In genomic region chr10:100286051-100287033, GRCh38 we compare ENCODE assay signal across 1 cellular context.
TF ChIP-seq lines count a peak whose summit lies in the region.

Gene BLOC1S2 (minus strand): TSS chr10:100286680. CDS start chr10:100286659, 21 bp downstream.

TF ChIP-seq in HEK293, 187 proteins besides CTCF, POLR2A, EP300 and RAD21 (continued from another document and continues in another):
- TF ChIP-seq ZNF514 (tag by site-specific recombination; IDR thresholded peaks at IDR 0.05) (no peak), ZNF747 (tag by site-specific recombination; IDR thresholded peaks at IDR 0.05) (no peak), WT1 (tag by site-specific recombination; IDR thresholded peaks at IDR 0.05) (peak; percentile 44), ZNF398 (tag by site-specific recombination; IDR thresholded peaks at IDR 0.05) (peak; percentile 77), ZNF768 (tag by site-specific recombination; IDR thresholded peaks at IDR 0.05) (no peak; the same call in 1 of the 2 replicates), ZNF624 (tag by site-specific recombination; IDR thresholded peaks at IDR 0.05) (peak; percentile 85; the same call in 1 of the 2 replicates), ZSCAN23 (tag by site-specific recombination; IDR thresholded peaks at IDR 0.05) (0 out of 2 replicates have a peak, but pooled peaks have one; percentile 47), ZNF792 (tag by site-specific recombination; IDR thresholded peaks at IDR 0.05) (peak; percentile 63; the same call in 1 of the 2 replicates), ZNF785 (tag by site-specific recombination; IDR thresholded peaks at IDR 0.05) (no peak), MYNN (tag by site-specific recombination; IDR thresholded peaks at IDR 0.05; ENCODE audit: borderline replicate concordance) (peak; percentile 64; the same call in 1 of the 2 replicates), ZSCAN5A (tag by site-specific recombination; IDR thresholded peaks at IDR 0.05) (0 out of 2 replicates have a peak, but pooled peaks have one; percentile 68), ZNF221 (tag by site-specific recombination; IDR thresholded peaks at IDR 0.05; ENCODE audit: borderline replicate concordance) (no peak), SP3 (tag by site-specific recombination; IDR thresholded peaks at IDR 0.05) (peak; percentile 95), ZNF580 (tag by site-specific recombination; IDR thresholded peaks at IDR 0.05) (peak; percentile 83; the same call in 1 of the 2 replicates), SP7 (tag by site-specific recombination; IDR thresholded peaks at IDR 0.05) (peak; percentile 95), GLI2 (tag by site-specific recombination; IDR thresholded peaks at IDR 0.05; ENCODE audit: borderline replicate concordance, low read depth) (no peak), GLIS1 (tag by site-specific recombination; IDR thresholded peaks at IDR 0.05) (peak; percentile 62), ZFP3 (tag by site-specific recombination; IDR thresholded peaks at IDR 0.05; ENCODE audit: low read depth) (no peak), ZFP37 (tag by site-specific recombination; IDR thresholded peaks at IDR 0.05) (peak; percentile 97), ZNF133 (tag by site-specific recombination; IDR thresholded peaks at IDR 0.05) (no peak), ZNF76 (tag by site-specific recombination; IDR thresholded peaks at IDR 0.05; ENCODE audit: borderline replicate concordance, low read depth) (peak; percentile 86), ZBTB48 (tag by site-specific recombination; IDR thresholded peaks at IDR 0.05) (peak; percentile 91), ZNF10 (tag by site-specific recombination; IDR thresholded peaks at IDR 0.05) (no peak; the same call in 1 of the 2 replicates), ZNF610 (tag by site-specific recombination; IDR thresholded peaks at IDR 0.05; ENCODE audit: borderline replicate concordance) (peak; percentile 70; the same call in 1 of the 2 replicates), ZNF660 (tag by site-specific recombination; IDR thresholded peaks at IDR 0.05) (peak; percentile 66; the same call in 1 of the 2 replicates), ZNF777 (tag by site-specific recombination; IDR thresholded peaks at IDR 0.05; ENCODE audit: borderline replicate concordance) (peak; percentile 81; the same call in 1 of the 2 replicates), ZBTB20 (tag by site-specific recombination; IDR thresholded peaks at IDR 0.05) (peak; percentile 97), HOXC10 (CRISPR knock-in tag; IDR thresholded peaks at IDR 0.05) (no peak), EGR2 (tag by site-specific recombination; IDR thresholded peaks at IDR 0.05; ENCODE audit: low read depth) (peak; percentile 96), ZBTB7A (tag by site-specific recombination; IDR thresholded peaks at IDR 0.05; ENCODE audit: low read depth) (peak; percentile 93), TCF7L2 (IDR thresholded peaks at IDR 0.05; ENCODE audit: borderline replicate concordance, low read depth, low read length) (no peak), ZBTB17 (tag by site-specific recombination; IDR thresholded peaks at IDR 0.05) (peak; percentile 93), KLF17 (tag by site-specific recombination; IDR thresholded peaks at IDR 0.05) (peak; percentile 90)
- TF ChIP-seq, protein P1, sequence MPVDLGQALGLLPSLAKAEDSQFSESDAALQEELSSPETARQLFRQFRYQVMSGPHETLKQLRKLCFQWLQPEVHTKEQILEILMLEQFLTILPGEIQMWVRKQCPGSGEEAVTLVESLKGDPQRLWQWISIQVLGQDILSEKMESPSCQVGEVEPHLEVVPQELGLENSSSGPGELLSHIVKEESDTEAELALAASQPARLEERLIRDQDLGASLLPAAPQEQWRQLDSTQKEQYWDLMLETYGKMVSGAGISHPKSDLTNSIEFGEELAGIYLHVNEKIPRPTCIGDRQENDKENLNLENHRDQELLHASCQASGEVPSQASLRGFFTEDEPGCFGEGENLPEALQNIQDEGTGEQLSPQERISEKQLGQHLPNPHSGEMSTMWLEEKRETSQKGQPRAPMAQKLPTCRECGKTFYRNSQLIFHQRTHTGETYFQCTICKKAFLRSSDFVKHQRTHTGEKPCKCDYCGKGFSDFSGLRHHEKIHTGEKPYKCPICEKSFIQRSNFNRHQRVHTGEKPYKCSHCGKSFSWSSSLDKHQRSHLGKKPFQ (tag by site-specific recombination; IDR thresholded peaks at IDR 0.05), result 0 out of 2 replicates have a peak, but pooled peaks have one; percentile 35
- TF ChIP-seq, protein P2, sequence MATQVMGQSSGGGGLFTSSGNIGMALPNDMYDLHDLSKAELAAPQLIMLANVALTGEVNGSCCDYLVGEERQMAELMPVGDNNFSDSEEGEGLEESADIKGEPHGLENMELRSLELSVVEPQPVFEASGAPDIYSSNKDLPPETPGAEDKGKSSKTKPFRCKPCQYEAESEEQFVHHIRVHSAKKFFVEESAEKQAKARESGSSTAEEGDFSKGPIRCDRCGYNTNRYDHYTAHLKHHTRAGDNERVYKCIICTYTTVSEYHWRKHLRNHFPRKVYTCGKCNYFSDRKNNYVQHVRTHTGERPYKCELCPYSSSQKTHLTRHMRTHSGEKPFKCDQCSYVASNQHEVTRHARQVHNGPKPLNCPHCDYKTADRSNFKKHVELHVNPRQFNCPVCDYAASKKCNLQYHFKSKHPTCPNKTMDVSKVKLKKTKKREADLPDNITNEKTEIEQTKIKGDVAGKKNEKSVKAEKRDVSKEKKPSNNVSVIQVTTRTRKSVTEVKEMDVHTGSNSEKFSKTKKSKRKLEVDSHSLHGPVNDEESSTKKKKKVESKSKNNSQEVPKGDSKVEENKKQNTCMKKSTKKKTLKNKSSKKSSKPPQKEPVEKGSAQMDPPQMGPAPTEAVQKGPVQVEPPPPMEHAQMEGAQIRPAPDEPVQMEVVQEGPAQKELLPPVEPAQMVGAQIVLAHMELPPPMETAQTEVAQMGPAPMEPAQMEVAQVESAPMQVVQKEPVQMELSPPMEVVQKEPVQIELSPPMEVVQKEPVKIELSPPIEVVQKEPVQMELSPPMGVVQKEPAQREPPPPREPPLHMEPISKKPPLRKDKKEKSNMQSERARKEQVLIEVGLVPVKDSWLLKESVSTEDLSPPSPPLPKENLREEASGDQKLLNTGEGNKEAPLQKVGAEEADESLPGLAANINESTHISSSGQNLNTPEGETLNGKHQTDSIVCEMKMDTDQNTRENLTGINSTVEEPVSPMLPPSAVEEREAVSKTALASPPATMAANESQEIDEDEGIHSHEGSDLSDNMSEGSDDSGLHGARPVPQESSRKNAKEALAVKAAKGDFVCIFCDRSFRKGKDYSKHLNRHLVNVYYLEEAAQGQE (tag by site-specific recombination; IDR thresholded peaks at IDR 0.05), result peak; percentile 38
- TF ChIP-seq, protein P3, sequence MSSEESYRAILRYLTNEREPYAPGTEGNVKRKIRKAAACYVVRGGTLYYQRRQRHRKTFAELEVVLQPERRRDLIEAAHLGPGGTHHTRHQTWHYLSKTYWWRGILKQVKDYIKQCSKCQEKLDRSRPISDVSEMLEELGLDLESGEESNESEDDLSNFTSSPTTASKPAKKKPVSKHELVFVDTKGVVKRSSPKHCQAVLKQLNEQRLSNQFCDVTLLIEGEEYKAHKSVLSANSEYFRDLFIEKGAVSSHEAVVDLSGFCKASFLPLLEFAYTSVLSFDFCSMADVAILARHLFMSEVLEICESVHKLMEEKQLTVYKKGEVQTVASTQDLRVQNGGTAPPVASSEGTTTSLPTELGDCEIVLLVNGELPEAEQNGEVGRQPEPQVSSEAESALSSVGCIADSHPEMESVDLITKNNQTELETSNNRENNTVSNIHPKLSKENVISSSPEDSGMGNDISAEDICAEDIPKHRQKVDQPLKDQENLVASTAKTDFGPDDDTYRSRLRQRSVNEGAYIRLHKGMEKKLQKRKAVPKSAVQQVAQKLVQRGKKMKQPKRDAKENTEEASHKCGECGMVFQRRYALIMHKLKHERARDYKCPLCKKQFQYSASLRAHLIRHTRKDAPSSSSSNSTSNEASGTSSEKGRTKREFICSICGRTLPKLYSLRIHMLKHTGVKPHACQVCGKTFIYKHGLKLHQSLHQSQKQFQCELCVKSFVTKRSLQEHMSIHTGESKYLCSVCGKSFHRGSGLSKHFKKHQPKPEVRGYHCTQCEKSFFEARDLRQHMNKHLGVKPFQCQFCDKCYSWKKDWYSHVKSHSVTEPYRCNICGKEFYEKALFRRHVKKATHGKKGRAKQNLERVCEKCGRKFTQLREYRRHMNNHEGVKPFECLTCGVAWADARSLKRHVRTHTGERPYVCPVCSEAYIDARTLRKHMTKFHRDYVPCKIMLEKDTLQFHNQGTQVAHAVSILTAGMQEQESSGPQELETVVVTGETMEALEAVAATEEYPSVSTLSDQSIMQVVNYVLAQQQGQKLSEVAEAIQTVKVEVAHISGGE (tag by site-specific recombination; conservative IDR thresholded peaks at IDR 0.05; ENCODE audit: low read depth), result peak; percentile 95
- TF ChIP-seq, protein P4, sequence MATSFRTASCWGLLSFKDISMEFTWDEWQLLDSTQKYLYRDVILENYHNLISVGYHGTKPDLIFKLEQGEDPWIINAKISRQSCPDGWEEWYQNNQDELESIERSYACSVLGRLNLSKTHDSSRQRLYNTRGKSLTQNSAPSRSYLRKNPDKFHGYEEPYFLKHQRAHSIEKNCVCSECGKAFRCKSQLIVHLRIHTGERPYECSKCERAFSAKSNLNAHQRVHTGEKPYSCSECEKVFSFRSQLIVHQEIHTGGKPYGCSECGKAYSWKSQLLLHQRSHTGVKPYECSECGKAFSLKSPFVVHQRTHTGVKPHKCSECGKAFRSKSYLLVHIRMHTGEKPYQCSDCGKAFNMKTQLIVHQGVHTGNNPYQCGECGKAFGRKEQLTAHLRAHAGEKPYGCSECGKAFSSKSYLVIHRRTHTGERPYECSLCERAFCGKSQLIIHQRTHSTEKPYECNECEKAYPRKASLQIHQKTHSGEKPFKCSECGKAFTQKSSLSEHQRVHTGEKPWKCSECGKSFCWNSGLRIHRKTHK (tag by site-specific recombination; IDR thresholded peaks at IDR 0.05), result no peak
- TF ChIP-seq, protein P5, sequence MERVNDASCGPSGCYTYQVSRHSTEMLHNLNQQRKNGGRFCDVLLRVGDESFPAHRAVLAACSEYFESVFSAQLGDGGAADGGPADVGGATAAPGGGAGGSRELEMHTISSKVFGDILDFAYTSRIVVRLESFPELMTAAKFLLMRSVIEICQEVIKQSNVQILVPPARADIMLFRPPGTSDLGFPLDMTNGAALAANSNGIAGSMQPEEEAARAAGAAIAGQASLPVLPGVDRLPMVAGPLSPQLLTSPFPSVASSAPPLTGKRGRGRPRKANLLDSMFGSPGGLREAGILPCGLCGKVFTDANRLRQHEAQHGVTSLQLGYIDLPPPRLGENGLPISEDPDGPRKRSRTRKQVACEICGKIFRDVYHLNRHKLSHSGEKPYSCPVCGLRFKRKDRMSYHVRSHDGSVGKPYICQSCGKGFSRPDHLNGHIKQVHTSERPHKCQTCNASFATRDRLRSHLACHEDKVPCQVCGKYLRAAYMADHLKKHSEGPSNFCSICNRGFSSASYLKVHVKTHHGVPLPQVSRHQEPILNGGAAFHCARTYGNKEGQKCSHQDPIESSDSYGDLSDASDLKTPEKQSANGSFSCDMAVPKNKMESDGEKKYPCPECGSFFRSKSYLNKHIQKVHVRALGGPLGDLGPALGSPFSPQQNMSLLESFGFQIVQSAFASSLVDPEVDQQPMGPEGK (tag by site-specific recombination; IDR thresholded peaks at IDR 0.05), result peak; percentile 99
- TF ChIP-seq, protein P6, sequence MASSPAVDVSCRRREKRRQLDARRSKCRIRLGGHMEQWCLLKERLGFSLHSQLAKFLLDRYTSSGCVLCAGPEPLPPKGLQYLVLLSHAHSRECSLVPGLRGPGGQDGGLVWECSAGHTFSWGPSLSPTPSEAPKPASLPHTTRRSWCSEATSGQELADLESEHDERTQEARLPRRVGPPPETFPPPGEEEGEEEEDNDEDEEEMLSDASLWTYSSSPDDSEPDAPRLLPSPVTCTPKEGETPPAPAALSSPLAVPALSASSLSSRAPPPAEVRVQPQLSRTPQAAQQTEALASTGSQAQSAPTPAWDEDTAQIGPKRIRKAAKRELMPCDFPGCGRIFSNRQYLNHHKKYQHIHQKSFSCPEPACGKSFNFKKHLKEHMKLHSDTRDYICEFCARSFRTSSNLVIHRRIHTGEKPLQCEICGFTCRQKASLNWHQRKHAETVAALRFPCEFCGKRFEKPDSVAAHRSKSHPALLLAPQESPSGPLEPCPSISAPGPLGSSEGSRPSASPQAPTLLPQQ (tag by site-specific recombination; IDR thresholded peaks at IDR 0.05), result peak; percentile 86
